ENCODE assay signal across 8 cellular contexts in the genomic region with DNA sequence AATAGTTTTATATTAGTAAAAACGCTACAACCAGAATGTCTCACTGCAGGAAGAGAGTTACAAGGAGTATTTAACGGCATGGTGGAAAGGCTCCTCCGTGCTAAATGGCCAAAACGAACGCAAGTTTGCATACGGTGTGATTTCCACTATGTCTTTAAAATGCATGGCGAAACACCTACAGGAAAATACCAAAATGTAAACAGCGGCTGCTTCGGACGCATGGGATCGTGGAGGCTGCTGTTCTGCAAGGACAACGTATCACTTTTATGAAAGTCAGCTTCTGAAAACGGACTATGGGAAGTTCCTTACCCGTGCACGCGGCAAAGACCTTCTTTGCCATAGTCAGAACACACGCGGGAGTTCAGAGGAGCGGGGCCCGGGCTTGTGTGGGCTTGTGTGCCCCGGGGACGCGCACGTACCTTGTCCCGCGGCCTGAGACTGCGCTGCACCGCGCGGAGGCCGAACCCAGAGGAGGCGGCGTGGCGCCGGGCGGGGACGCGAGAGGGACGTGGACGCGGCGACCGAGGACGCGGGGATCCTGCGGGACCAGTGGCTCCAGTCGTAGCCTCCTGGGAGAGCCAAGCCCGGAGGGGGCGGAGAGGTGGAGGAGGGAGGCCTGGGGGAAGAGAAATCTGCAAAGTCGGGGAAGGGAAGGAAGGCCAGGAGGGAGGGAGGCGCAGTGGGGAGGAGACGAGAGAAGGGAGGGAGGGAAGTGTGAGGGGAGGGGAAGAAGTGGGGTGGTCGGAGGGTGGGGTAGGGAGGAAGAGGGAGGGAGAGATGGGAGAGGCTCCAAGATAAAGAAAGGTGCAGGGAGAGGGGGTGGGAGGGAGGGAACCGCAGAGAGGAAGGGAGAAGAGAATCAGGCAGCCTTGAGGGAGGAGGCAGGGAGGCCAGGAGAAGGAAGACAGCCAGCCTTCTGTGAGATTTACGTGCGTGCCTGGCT. TPM values are rescaled to one million over a fixed set of nuclear protein-coding genes. Genes with fewer than 3 reads are reported as not detected.
A peak's percentile ranks its signal among the peaks of the same experiment; 100 is the strongest.
DNase-seq lines count a peak whose midpoint lies in the region; ATAC-seq, FAIRE-seq and TF ChIP-seq lines count a peak whose summit lies in the region.

A gene (minus strand): TSS at position 697 of the 943 bp plus-strand sequence. CDS start 17,140 bp downstream, outside the sequence.

- no peaks in the 10 kb centered on the region for H3K9me1 ChIP-seq in keratinocyte (ENCODE audit: control insufficient read depth, extremely low read depth, insufficient read depth, low read length)

- peak; percentile 60 for ATAC-seq in GM21576 (IDR thresholded peaks at IDR 0.05; ENCODE audit: unreplicated experiment)

- H3K9ac ChIP-seq in SK-N-MC (ENCODE audit: insufficient read length), result peak within 1 kb of the TSS; percentile 88
- H3K9ac ChIP-seq in keratinocyte (ENCODE audit: control insufficient read depth, extremely low read depth, insufficient read depth, low read length), result peak within 1 kb of the TSS; percentile 75

- no peaks in the 10 kb centered on the region for H3K79me2 ChIP-seq in keratinocyte (ENCODE audit: control insufficient read depth, insufficient read depth, low read length)

- TF ChIP-seq CTCF in cardiac fibroblast (IDR thresholded peaks at IDR 0.05; ENCODE audit: low read depth, low read length), result no peak
- no peak for TF ChIP-seq CTCF in keratinocyte (optimal IDR thresholded peaks at IDR 0.05 in 1 of 3, IDR thresholded peaks at IDR 0.05 in 1 of 3, conservative IDR thresholded peaks at IDR 0.05 in 1 of 3; ENCODE audit: extremely low read depth in 1 of 3, insufficient read depth in 2 of 3, low read length in 3 of 3)

- no peaks in the 10 kb centered on the region for H3K9me3 ChIP-seq in SK-N-MC (ENCODE audit: low read depth, low read length)
- no peaks in the 10 kb centered on the region for H3K9me3 ChIP-seq in keratinocyte (ENCODE audit: control insufficient read depth, low read depth, low read length)

- peak within 1 kb of the TSS; percentile 91 for H3K4me2 ChIP-seq in keratinocyte (ENCODE audit: control insufficient read depth, extremely low read depth, insufficient read depth, low read depth, low read length)

- peak within 1 kb of the TSS; percentile 91 for H2AFZ ChIP-seq in keratinocyte (ENCODE audit: control insufficient read depth, low read length)

- dilution Hi-C loops in keratinocyte (cut with MboI; ENCODE audit: extremely low pct_ligation_motif_present, low sequenced_read_pairs), result no loop called here

- FAIRE-seq in keratinocyte (lab: Jason Lieb, UNC), result no peak

- H3K27ac ChIP-seq in SK-N-MC (peak within 1 kb of the TSS; percentile 42), keratinocyte (ENCODE audit: control insufficient read depth, insufficient read depth, low read length) (peak within 1 kb of the TSS; percentile 54), skin epidermis (peak within 1 kb of the TSS in 17 of 21 experiments; percentile 8 to 81 (median 62))

- peak; percentile 54 for DNase-seq in GF-D8 (lab: John Stamatoyannopoulos, UW)
- peak; percentile 40 for DNase-seq in HuH-7 (ENCODE audit: low spot score)
- no peak for DNase-seq in SK-N-MC (ENCODE audit: low read depth, low spot score)
- DNase-seq in cardiac fibroblast (ENCODE audit: low read depth in 2 of 2), result peak; percentile 62 to 63
- no peak for DNase-seq in keratinocyte (ENCODE audit: low read depth, low spot score)
- DNase-seq in globus pallidus (ENCODE audit: low spot score), result no peak

- H4K20me1 ChIP-seq in keratinocyte (ENCODE audit: control insufficient read depth, extremely low read depth, insufficient read depth, low read length), result no peaks in the 10 kb centered on the region

- H3K36me3 ChIP-seq in SK-N-MC (ENCODE audit: insufficient read depth, low read length) (peaks cover 25% of the 10 kb centered on the region), keratinocyte (ENCODE audit: control insufficient read depth in 2 of 2, extremely low read depth in 1 of 2, insufficient read depth in 2 of 2, low read length in 2 of 2) (no peaks in the 10 kb centered on the region)

- H3K4me3 ChIP-seq in SK-N-MC, result peak within 1 kb of the TSS; percentile 85
- peak within 1 kb of the TSS; percentile 62 to 74 for H3K4me3 ChIP-seq in cardiac fibroblast (replicated peaks in 1 of 2; ENCODE audit: low read depth in 2 of 2, low read length in 2 of 2)
- peak within 1 kb of the TSS; percentile 48 to 72 (median 72) for H3K4me3 ChIP-seq in keratinocyte (ENCODE audit: control insufficient read depth in 2 of 3, extremely low read depth in 1 of 3, insufficient read depth in 2 of 3, low read depth in 1 of 3, low read length in 3 of 3)
- peak within 1 kb of the TSS; percentile 29 to 55 (median 39) for H3K4me3 ChIP-seq in skin epidermis

- H3K27me3 ChIP-seq in keratinocyte (ENCODE audit: control insufficient read depth, extremely low read depth, insufficient read depth, low read length), result no peaks in the 10 kb centered on the region

- peaks cover 34% of the 10 kb centered on the region for H3K4me1 ChIP-seq in keratinocyte (ENCODE audit: control insufficient read depth, extremely low read depth, insufficient read depth, low read length)

RNA-seq across cellular contexts. Expression of the gene that starts here (rescaled TPM):
- polyA plus RNA-seq in keratinocyte, result 5.2 to 12.6 TPM (median 9.1 TPM) in 3 replicates
- 0.19 TPM for polyA plus RNA-seq in keratinocyte (2011; ENCODE audit: low read depth)
- polyA plus RNA-seq in keratinocyte (2011; cell fraction: cytosol; rRNA removed), result 6.8 and 9.8 TPM in 2 replicates
- 3.9 and 4.5 TPM in 2 replicates for polyA plus RNA-seq in keratinocyte (2011; cell fraction: nucleus; rRNA removed)
- 0.93 and 11.2 TPM in 2 replicates for polyA plus RNA-seq in keratinocyte (2012; ENCODE audit: low replicate concordance)
- 3.7 to 10.8 TPM (median 6.7 TPM) in 3 replicates for polyA minus RNA-seq in keratinocyte
- 15.5 TPM for polyA minus RNA-seq in keratinocyte (2011; cell fraction: cytosol; rRNA and poly(A)+ RNA removed)
- 2.8 and 3.8 TPM in 2 replicates for polyA minus RNA-seq in keratinocyte (2011; cell fraction: nucleus; rRNA and poly(A)+ RNA removed)

Comparison
In these comparisons a context has a peak if more than half of its experiments do, and no peak if none do; other contexts are left out.
1. DNase-seq: peak in GF-D8 (single experiment), HuH-7 (single experiment) and cardiac fibroblast (2 of 2); none in SK-N-MC (single experiment), keratinocyte (single experiment) and globus pallidus (single experiment).
2. Peak in every context shown above with its lines, with median percentiles within 50 percentile points of each other: H3K27ac ChIP-seq and H3K4me3 ChIP-seq.